In the genomic region with DNA sequence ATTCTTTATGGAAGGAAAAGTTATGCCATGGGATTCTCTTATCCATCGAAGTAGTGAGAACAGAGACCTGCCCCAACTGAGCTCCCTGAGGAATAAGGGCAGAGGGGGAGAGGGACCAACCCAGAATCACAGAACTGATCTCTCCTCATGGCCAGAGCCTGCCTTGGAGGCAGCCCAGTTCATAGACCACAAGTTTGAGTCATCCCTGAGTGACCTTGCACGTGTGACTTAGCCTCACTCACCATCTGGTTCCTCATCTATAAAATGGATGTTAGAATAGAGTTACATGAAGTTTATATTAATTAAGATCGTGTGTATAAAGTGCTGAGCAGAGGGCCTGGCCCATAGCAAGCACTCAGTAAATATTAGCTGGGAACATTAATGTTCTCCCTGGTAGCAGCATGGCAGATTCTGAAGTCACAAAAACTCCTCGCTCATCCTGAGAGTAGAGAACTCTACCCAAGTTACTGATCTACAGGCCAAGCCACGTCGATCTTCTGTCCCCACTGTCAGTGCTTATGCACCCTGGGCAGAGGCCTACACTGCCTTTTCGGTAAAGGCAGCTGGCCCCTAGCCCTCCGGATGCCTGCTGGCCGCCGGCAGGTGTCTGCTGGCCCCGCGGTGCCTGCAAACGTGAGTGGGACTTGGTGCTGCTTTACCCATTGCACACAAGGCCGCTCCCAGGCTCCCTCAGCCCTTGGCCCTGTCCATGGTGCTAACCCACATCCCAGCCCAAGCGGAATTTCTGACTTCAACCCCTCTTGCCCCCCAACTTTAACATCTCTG, we compare ENCODE assay signal across 1 cellular context.
TF ChIP-seq lines count a peak whose summit lies in the region.

No MANE protein-coding gene starts in this region.

TF ChIP-seq in HepG2, 621 proteins besides CTCF, POLR2A, EP300 and RAD21 (continued from another document and continues in another):
- TF ChIP-seq, protein P1, sequence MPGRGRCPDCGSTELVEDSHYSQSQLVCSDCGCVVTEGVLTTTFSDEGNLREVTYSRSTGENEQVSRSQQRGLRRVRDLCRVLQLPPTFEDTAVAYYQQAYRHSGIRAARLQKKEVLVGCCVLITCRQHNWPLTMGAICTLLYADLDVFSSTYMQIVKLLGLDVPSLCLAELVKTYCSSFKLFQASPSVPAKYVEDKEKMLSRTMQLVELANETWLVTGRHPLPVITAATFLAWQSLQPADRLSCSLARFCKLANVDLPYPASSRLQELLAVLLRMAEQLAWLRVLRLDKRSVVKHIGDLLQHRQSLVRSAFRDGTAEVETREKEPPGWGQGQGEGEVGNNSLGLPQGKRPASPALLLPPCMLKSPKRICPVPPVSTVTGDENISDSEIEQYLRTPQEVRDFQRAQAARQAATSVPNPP (CRISPR knock-in tag; IDR thresholded peaks at IDR 0.05), result no peak
- TF ChIP-seq SMAD9 (CRISPR knock-in tag; IDR thresholded peaks at IDR 0.05), result no peak
- TF ChIP-seq, protein P2, sequence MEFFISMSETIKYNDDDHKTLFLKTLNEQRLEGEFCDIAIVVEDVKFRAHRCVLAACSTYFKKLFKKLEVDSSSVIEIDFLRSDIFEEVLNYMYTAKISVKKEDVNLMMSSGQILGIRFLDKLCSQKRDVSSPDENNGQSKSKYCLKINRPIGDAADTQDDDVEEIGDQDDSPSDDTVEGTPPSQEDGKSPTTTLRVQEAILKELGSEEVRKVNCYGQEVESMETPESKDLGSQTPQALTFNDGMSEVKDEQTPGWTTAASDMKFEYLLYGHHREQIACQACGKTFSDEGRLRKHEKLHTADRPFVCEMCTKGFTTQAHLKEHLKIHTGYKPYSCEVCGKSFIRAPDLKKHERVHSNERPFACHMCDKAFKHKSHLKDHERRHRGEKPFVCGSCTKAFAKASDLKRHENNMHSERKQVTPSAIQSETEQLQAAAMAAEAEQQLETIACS (CRISPR knock-in tag; IDR thresholded peaks at IDR 0.05), result no peak
- TF ChIP-seq ZFY (CRISPR knock-in tag; IDR thresholded peaks at IDR 0.05), result no peak
- TF ChIP-seq ZNF17 (CRISPR knock-in tag; IDR thresholded peaks at IDR 0.05), result no peak
- no peak for TF ChIP-seq ZSCAN30 (CRISPR knock-in tag; IDR thresholded peaks at IDR 0.05)
- TF ChIP-seq KDM4B (CRISPR knock-in tag; IDR thresholded peaks at IDR 0.05), result no peak
- no peak for TF ChIP-seq SKI (IDR thresholded peaks at IDR 0.05; ENCODE audit: partially characterized antibody)
- TF ChIP-seq, protein P3, sequence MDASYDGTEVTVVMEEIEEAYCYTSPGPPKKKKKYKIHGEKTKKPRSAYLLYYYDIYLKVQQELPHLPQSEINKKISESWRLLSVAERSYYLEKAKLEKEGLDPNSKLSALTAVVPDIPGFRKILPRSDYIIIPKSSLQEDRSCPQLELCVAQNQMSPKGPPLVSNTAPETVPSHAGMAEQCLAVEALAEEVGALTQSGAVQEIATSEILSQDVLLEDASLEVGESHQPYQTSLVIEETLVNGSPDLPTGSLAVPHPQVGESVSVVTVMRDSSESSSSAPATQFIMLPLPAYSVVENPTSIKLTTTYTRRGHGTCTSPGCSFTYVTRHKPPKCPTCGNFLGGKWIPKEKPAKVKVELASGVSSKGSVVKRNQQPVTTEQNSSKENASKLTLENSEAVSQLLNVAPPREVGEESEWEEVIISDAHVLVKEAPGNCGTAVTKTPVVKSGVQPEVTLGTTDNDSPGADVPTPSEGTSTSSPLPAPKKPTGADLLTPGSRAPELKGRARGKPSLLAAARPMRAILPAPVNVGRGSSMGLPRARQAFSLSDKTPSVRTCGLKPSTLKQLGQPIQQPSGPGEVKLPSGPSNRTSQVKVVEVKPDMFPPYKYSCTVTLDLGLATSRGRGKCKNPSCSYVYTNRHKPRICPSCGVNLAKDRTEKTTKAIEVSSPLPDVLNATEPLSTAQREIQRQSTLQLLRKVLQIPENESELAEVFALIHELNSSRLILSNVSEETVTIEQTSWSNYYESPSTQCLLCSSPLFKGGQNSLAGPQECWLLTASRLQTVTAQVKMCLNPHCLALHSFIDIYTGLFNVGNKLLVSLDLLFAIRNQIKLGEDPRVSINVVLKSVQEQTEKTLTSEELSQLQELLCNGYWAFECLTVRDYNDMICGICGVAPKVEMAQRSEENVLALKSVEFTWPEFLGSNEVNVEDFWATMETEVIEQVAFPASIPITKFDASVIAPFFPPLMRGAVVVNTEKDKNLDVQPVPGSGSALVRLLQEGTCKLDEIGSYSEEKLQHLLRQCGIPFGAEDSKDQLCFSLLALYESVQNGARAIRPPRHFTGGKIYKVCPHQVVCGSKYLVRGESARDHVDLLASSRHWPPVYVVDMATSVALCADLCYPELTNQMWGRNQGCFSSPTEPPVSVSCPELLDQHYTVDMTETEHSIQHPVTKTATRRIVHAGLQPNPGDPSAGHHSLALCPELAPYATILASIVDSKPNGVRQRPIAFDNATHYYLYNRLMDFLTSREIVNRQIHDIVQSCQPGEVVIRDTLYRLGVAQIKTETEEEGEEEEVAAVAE (CRISPR knock-in tag; IDR thresholded peaks at IDR 0.05; ENCODE audit: borderline replicate concordance), result no peak
- no peak for TF ChIP-seq ZNF589 (CRISPR knock-in tag; conservative IDR thresholded peaks at IDR 0.05)
- TF ChIP-seq FOXK1 (CRISPR knock-in tag; IDR thresholded peaks at IDR 0.05; ENCODE audit: borderline replicate concordance, low read depth), result no peak
- no peak for TF ChIP-seq SIX1 (CRISPR knock-in tag; IDR thresholded peaks at IDR 0.05; ENCODE audit: borderline replicate concordance)
- TF ChIP-seq FOXO1 (CRISPR knock-in tag; IDR thresholded peaks at IDR 0.05), result no peak
- TF ChIP-seq HHEX (CRISPR knock-in tag; IDR thresholded peaks at IDR 0.05), result no peak
- no peak for TF ChIP-seq ATF7 (IDR thresholded peaks at IDR 0.05)
- TF ChIP-seq ATF7 (CRISPR knock-in tag; IDR thresholded peaks at IDR 0.05), result no peak
- TF ChIP-seq MEIS2 (CRISPR knock-in tag; IDR thresholded peaks at IDR 0.05), result 0 out of 2 replicates have a peak, but pooled peaks have one; percentile 34
- no peak for TF ChIP-seq ZNF619 (CRISPR knock-in tag; IDR thresholded peaks at IDR 0.05)
- TF ChIP-seq MAFK (conservative IDR thresholded peaks at IDR 0.05 in 1 of 2, IDR thresholded peaks at IDR 0.05 in 1 of 2; ENCODE audit: low read length in 2 of 2), result no peak
- peak; percentile 47; the same call in 1 of the 2 replicates for TF ChIP-seq ZBTB20 (CRISPR knock-in tag; IDR thresholded peaks at IDR 0.05; ENCODE audit: borderline replicate concordance, low read depth)
- TF ChIP-seq ZNF143 (CRISPR knock-in tag; IDR thresholded peaks at IDR 0.05), result 0 out of 2 replicates have a peak, but pooled peaks have one; percentile 21
- TF ChIP-seq ZNF138 (CRISPR knock-in tag; IDR thresholded peaks at IDR 0.05; ENCODE audit: low read depth), result no peak
- TF ChIP-seq NBN (conservative IDR thresholded peaks at IDR 0.05), result no peak
- TF ChIP-seq, protein P4, sequence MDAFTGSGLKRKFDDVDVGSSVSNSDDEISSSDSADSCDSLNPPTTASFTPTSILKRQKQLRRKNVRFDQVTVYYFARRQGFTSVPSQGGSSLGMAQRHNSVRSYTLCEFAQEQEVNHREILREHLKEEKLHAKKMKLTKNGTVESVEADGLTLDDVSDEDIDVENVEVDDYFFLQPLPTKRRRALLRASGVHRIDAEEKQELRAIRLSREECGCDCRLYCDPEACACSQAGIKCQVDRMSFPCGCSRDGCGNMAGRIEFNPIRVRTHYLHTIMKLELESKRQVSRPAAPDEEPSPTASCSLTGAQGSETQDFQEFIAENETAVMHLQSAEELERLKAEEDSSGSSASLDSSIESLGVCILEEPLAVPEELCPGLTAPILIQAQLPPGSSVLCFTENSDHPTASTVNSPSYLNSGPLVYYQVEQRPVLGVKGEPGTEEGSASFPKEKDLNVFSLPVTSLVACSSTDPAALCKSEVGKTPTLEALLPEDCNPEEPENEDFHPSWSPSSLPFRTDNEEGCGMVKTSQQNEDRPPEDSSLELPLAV (CRISPR knock-in tag; conservative IDR thresholded peaks at IDR 0.05; ENCODE audit: low read depth), result no peak
- TF ChIP-seq HMG20A (CRISPR knock-in tag; IDR thresholded peaks at IDR 0.05; ENCODE audit: borderline replicate concordance), result no peak
- no peak for TF ChIP-seq MIER3 (CRISPR knock-in tag; IDR thresholded peaks at IDR 0.05; ENCODE audit: borderline replicate concordance)
- no peak for TF ChIP-seq MIXL1 (CRISPR knock-in tag; IDR thresholded peaks at IDR 0.05)
- TF ChIP-seq ZFAT (CRISPR knock-in tag; conservative IDR thresholded peaks at IDR 0.05), result no peak
- TF ChIP-seq ZNF616 (CRISPR knock-in tag; IDR thresholded peaks at IDR 0.05; ENCODE audit: low read depth), result 0 out of 2 replicates have a peak, but pooled peaks have one; percentile 44
- no peak for TF ChIP-seq ZNF296 (CRISPR knock-in tag; conservative IDR thresholded peaks at IDR 0.05)
- TF ChIP-seq, protein P5, sequence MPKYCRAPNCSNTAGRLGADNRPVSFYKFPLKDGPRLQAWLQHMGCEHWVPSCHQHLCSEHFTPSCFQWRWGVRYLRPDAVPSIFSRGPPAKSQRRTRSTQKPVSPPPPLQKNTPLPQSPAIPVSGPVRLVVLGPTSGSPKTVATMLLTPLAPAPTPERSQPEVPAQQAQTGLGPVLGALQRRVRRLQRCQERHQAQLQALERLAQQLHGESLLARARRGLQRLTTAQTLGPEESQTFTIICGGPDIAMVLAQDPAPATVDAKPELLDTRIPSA (CRISPR knock-in tag; IDR thresholded peaks at IDR 0.05; ENCODE audit: borderline replicate concordance), result no peak
- TF ChIP-seq NFE2 (CRISPR knock-in tag; IDR thresholded peaks at IDR 0.05), result no peak
- TF ChIP-seq NFRKB (IDR thresholded peaks at IDR 0.05), result no peak
- TF ChIP-seq, protein P6, sequence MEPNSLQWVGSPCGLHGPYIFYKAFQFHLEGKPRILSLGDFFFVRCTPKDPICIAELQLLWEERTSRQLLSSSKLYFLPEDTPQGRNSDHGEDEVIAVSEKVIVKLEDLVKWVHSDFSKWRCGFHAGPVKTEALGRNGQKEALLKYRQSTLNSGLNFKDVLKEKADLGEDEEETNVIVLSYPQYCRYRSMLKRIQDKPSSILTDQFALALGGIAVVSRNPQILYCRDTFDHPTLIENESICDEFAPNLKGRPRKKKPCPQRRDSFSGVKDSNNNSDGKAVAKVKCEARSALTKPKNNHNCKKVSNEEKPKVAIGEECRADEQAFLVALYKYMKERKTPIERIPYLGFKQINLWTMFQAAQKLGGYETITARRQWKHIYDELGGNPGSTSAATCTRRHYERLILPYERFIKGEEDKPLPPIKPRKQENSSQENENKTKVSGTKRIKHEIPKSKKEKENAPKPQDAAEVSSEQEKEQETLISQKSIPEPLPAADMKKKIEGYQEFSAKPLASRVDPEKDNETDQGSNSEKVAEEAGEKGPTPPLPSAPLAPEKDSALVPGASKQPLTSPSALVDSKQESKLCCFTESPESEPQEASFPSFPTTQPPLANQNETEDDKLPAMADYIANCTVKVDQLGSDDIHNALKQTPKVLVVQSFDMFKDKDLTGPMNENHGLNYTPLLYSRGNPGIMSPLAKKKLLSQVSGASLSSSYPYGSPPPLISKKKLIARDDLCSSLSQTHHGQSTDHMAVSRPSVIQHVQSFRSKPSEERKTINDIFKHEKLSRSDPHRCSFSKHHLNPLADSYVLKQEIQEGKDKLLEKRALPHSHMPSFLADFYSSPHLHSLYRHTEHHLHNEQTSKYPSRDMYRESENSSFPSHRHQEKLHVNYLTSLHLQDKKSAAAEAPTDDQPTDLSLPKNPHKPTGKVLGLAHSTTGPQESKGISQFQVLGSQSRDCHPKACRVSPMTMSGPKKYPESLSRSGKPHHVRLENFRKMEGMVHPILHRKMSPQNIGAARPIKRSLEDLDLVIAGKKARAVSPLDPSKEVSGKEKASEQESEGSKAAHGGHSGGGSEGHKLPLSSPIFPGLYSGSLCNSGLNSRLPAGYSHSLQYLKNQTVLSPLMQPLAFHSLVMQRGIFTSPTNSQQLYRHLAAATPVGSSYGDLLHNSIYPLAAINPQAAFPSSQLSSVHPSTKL (CRISPR knock-in tag; IDR thresholded peaks at IDR 0.05), result no peak
- TF ChIP-seq, protein P7, sequence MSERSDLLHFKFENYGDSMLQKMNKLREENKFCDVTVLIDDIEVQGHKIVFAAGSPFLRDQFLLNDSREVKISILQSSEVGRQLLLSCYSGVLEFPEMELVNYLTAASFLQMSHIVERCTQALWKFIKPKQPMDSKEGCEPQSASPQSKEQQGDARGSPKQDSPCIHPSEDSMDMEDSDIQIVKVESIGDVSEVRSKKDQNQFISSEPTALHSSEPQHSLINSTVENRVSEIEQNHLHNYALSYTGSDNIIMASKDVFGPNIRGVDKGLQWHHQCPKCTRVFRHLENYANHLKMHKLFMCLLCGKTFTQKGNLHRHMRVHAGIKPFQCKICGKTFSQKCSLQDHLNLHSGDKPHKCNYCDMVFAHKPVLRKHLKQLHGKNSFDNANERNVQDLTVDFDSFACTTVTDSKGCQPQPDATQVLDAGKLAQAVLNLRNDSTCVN (CRISPR knock-in tag; IDR thresholded peaks at IDR 0.05; ENCODE audit: borderline replicate concordance), result 0 out of 2 replicates have a peak, but pooled peaks have one; percentile 32
- 0 out of 2 replicates have a peak, but pooled peaks have one; percentile 38 for TF ChIP-seq ZNF563 (CRISPR knock-in tag; IDR thresholded peaks at IDR 0.05)
- TF ChIP-seq, protein P8, sequence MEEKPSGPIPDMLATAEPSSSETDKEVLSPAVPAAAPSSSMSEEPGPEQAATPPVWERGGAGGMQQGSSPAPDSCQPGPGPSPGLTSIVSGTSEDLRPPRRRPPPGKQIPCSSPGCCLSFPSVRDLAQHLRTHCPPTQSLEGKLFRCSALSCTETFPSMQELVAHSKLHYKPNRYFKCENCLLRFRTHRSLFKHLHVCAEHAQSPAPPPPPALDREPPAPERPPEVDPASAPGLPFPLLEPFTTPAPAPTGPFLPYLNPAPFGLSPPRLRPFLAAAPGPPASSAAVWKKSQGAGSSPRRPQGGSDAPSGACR (CRISPR knock-in tag; IDR thresholded peaks at IDR 0.05), result no peak
- TF ChIP-seq, protein P9, sequence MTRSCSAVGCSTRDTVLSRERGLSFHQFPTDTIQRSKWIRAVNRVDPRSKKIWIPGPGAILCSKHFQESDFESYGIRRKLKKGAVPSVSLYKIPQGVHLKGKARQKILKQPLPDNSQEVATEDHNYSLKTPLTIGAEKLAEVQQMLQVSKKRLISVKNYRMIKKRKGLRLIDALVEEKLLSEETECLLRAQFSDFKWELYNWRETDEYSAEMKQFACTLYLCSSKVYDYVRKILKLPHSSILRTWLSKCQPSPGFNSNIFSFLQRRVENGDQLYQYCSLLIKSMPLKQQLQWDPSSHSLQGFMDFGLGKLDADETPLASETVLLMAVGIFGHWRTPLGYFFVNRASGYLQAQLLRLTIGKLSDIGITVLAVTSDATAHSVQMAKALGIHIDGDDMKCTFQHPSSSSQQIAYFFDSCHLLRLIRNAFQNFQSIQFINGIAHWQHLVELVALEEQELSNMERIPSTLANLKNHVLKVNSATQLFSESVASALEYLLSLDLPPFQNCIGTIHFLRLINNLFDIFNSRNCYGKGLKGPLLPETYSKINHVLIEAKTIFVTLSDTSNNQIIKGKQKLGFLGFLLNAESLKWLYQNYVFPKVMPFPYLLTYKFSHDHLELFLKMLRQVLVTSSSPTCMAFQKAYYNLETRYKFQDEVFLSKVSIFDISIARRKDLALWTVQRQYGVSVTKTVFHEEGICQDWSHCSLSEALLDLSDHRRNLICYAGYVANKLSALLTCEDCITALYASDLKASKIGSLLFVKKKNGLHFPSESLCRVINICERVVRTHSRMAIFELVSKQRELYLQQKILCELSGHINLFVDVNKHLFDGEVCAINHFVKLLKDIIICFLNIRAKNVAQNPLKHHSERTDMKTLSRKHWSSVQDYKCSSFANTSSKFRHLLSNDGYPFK (CRISPR knock-in tag; IDR thresholded peaks at IDR 0.05; ENCODE audit: borderline replicate concordance), result no peak
- TF ChIP-seq MAF1 (CRISPR knock-in tag; IDR thresholded peaks at IDR 0.05; ENCODE audit: borderline replicate concordance), result no peak
- TF ChIP-seq ZNF230 (CRISPR knock-in tag; IDR thresholded peaks at IDR 0.05), result no peak
- TF ChIP-seq BHLHE40 (IDR thresholded peaks at IDR 0.05; ENCODE audit: low read length), result no peak
- TF ChIP-seq ZBTB3 (CRISPR knock-in tag; IDR thresholded peaks at IDR 0.05; ENCODE audit: borderline replicate concordance, low read depth), result no peak
